ENCODE assay signal across 14 cellular contexts in the genomic region with DNA sequence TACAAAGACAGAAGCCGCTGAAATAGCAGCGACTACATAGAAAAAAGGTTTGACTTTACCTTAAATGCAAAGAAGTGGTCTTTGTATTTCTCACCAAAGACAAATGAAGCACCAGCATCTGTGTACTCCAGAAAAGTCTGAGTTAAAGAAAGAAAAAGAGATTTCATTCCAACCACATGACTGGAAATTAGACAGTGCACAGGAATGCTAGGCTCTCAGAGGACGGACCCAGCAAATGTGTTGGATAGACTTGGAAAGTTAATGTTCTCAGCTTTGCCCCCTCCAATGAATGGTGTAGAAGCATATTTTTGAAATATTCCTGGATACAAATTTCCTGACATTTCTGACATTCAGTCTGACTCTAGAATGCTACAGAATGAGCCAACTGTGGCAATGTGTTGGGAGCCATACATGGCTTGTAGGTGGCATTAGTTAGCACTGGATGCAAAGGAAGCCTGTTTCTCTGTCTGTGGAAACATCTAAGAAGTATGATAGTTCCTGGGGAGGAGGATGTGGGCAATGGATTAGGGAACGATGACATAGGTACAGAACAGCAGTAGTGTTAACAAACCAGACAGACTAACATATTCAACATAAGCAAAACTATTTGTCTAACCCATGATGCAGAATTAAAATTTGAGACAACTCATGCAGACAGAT. TPM values are rescaled to one million over a fixed set of nuclear protein-coding genes. Genes with fewer than 3 reads are reported as not detected.
A peak's percentile ranks its signal among the peaks of the same experiment; 100 is the strongest.
DNase-seq lines count a peak whose midpoint lies in the region; ATAC-seq and TF ChIP-seq lines count a peak whose summit lies in the region.
"Had no signal": no experiment of that assay in that cellular context is flagged by ENCODE, and none has a peak within 500 bp of the region (broad histone marks: within the 10 kb centered on the region; RNA-seq: fewer than 3 reads in every experiment).

No MANE protein-coding gene starts in this region.

- ATAC-seq in HG03196 (IDR thresholded peaks at IDR 0.05; ENCODE audit: unreplicated experiment) (no peak), HG03469 (IDR thresholded peaks at IDR 0.05; ENCODE audit: unreplicated experiment) (no peak)
- ATAC-seq: gastrocnemius medialis, left cardiac atrium had no signal

- H3K4me3 ChIP-seq in AG10803 (ENCODE audit: low read length) = no peak overlapping the region
- peak overlapping the region; percentile 13 for H3K4me3 ChIP-seq in adipocyte (ENCODE audit: low read length)
- H3K4me3 ChIP-seq in Caco-2 (ENCODE audit: low read depth, low read length) = no peak overlapping the region
- H3K4me3 ChIP-seq: gastrocnemius medialis had no signal

- BruUV-seq in Caco-2 (replicated peaks; lab: Mats Ljungman, UMichigan) = no TSS peak

- POLR2A ChIA-PET in Caco-2 (lab: Charles Lee) = no interaction called here

- H3K27ac Mint-ChIP-seq in Caco-2 (ENCODE audit: unreplicated experiment) = no peak overlapping the region

- H3K9ac ChIP-seq in adipocyte (ENCODE audit: low read length) = peak overlapping the region; percentile 38

- no peaks in the 10 kb centered on the region for H3K36me3 ChIP-seq in adipocyte (ENCODE audit: control insufficient read depth, insufficient read depth, low read length, severe bottlenecking)
- no peaks in the 10 kb centered on the region for H3K36me3 ChIP-seq in Caco-2 (ENCODE audit: control insufficient read depth, insufficient read depth, low read length)
- H3K36me3 ChIP-seq: gastrocnemius medialis had no signal

- no peak for TF ChIP-seq CTCF in AG10803 (conservative IDR thresholded peaks at IDR 0.05; ENCODE audit: low read length)
- TF ChIP-seq CTCF in Caco-2 (IDR thresholded peaks at IDR 0.05; ENCODE audit: insufficient read depth in 1 of 2, low read depth in 1 of 2, low read length in 1 of 2, severe bottlenecking in 1 of 2, unreplicated experiment in 1 of 2) = no peak

- intact Hi-C loops in Caco-2 (cut with micrococcal nuclease; ENCODE audit: unreplicated experiment) = no loop called here

- DNase-seq in AG10803 (ENCODE audit: low read depth) = peak; percentile 75
- DNase-seq in HCEC 1CT = peak; percentile 76
- DNase-seq in adipocyte (ENCODE audit: low read depth) = peak; percentile 63
- DNase-seq in iris pigment epithelial cell (ENCODE audit: low read depth) = peak; percentile 69
- no peak for DNase-seq in Caco-2
- no peak for DNase-seq in 8988T
- DNase-seq: activated gamma-delta T cell; CD8-positive, alpha-beta memory T cell; dermis blood vessel endothelial cell; gastrocnemius medialis; left cardiac atrium; naive B cell had no signal

- H3K9me3 ChIP-seq in adipocyte (ENCODE audit: control insufficient read depth, low read length) = no peaks in the 10 kb centered on the region
- H3K9me3 ChIP-seq in Caco-2 = no peaks in the 10 kb centered on the region
- H3K9me3 ChIP-seq: gastrocnemius medialis had no signal

- H3K4me1 ChIP-seq in adipocyte (ENCODE audit: control insufficient read depth, insufficient read depth, low read length) = peaks cover 38% of the 10 kb centered on the region
- H3K4me1 ChIP-seq in Caco-2 = peaks cover 14% of the 10 kb centered on the region
- H3K4me1 ChIP-seq: gastrocnemius medialis had no signal

- no peaks in the 10 kb centered on the region for H3K9me3 Mint-ChIP-seq in Caco-2 (ENCODE audit: unreplicated experiment)
- H3K9me3 Mint-ChIP-seq: CD8-positive, alpha-beta memory T cell; naive B cell had no signal

- H3K4me1 Mint-ChIP-seq in Caco-2 (ENCODE audit: low read depth, unreplicated experiment) = peaks cover 10% of the 10 kb centered on the region

- no peak overlapping the region for H3K4me3 Mint-ChIP-seq in Caco-2 (ENCODE audit: unreplicated experiment)

- CTCF ChIA-PET in Caco-2 (lab: Charles Lee) = no interaction called here

- H3K27me3 ChIP-seq in adipocyte (replicated peaks; ENCODE audit: control insufficient read depth, insufficient read depth, low read length) (no peaks in the 10 kb centered on the region), Caco-2 (replicated peaks; ENCODE audit: control insufficient read depth, insufficient read depth, low read length) (no peaks in the 10 kb centered on the region)
- H3K27me3 ChIP-seq: gastrocnemius medialis had no signal

- no peaks in the 10 kb centered on the region for H3K36me3 Mint-ChIP-seq in Caco-2 (ENCODE audit: insufficient read depth, unreplicated experiment)
- H3K36me3 Mint-ChIP-seq: CD8-positive, alpha-beta memory T cell; naive B cell had no signal

- H3K27me3 Mint-ChIP-seq in Caco-2 (ENCODE audit: insufficient read depth, unreplicated experiment) = no peaks in the 10 kb centered on the region
- H3K27me3 Mint-ChIP-seq: CD8-positive, alpha-beta memory T cell; naive B cell had no signal

RNA-seq across cellular contexts. Expression of gene SLC28A3, which starts 43.3 kb away (rescaled TPM):
- 2.1 and 2.6 TPM in 2 replicates for total RNA-seq in Caco-2 (2022)
- total RNA-seq: dermis blood vessel endothelial cell had no signal

Comparison
In these comparisons a context has a peak if more than half of its experiments do, and no peak if none do; other contexts are left out.
1. DNase-seq: peak in AG10803 (single experiment), HCEC 1CT (single experiment), adipocyte (single experiment) and iris pigment epithelial cell (single experiment); none in Caco-2 (0 of 2) and 8988T (single experiment).